ENCODE assay signal across 15 cellular contexts in the genomic region with DNA sequence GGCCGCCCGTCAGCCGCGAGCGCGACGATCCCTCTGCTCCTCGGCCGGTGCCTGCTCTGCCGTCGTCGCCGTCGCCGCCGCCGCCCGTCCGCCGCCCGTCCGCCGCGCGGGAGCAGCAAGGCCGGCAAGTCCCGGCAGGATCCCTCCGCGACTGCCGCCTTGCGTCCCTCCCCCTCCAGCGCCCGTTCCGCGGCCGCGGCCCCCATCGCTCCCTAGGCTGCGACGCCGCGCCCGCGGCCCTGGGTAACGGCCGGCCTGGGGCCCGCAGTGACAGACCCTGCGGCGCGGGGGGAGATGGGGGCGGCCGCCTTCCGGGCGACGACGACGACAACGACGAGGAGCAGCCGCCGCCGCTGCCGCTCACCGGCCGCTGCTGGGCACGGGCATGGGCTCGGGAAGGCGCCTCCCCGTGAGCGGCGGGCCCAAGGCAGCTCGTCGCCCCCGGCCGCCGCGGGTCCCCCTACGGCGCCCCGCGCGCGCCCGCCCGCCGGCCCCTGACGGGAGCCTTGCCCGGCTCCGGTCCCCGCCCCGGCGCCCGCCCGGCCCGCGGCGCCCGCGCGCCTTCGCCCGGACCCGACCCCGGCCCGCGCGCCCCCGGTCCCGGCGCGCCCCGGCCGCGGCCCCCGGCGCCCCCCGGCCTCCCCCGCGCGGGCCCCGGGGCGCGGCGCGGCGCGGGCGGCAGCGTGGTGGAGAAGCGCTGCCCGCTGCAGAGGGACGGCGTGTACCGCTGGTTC.
DNase-seq lines count a peak whose midpoint lies in the region; ATAC-seq, FAIRE-seq and TF ChIP-seq lines count a peak whose summit lies in the region.
"Had no signal": no experiment of that assay in that cellular context is flagged by ENCODE, and none has a peak within 500 bp of the region (broad histone marks: within the 10 kb centered on the region; RNA-seq: fewer than 3 reads in every experiment).

No MANE protein-coding gene starts in this region.

- H3K4me2 ChIP-seq in A549 (peak overlapping the region; percentile 33; the same call in 2 of the 3 replicates), MM.1S (ENCODE audit: low read depth, low read length) (no peak overlapping the region)
- H3K4me2 ChIP-seq: BLaER1, GM23338 had no signal

- peak in 1 of 2 experiments; percentile 33; a peak in 3 of 6 replicates for ATAC-seq in A549
- no peak for ATAC-seq in GM21825 (IDR thresholded peaks at IDR 0.05; ENCODE audit: unreplicated experiment)
- ATAC-seq in HG02763 (IDR thresholded peaks at IDR 0.05; ENCODE audit: unreplicated experiment): no peak
- ATAC-seq: GM23338 had no signal

- intact Hi-C loops in ascending aorta (cut with DNase I): no loop called here

- no peaks in the 10 kb centered on the region for H4K20me1 ChIP-seq in MM.1S (ENCODE audit: insufficient read depth, low read length)
- H4K20me1 ChIP-seq: BLaER1 had no signal

- H2AFZ ChIP-seq in MM.1S (ENCODE audit: low read length): no peak overlapping the region
- H2AFZ ChIP-seq: GM23338 had no signal

- H3K27ac ChIP-seq in 22Rv1: peak overlapping the region; percentile 52
- H3K27ac ChIP-seq in A549: peak overlapping the region; percentile 53 to 84
- H3K27ac ChIP-seq in MM.1S (ENCODE audit: low read length): no peak overlapping the region
- H3K27ac ChIP-seq in ascending aorta: no peak overlapping the region
- H3K27ac ChIP-seq: BLaER1 had no signal

- H3K4me1 ChIP-seq in A549 (peaks cover 10% of the 10 kb centered on the region; the same call in 2 of the 3 replicates), MM.1S (ENCODE audit: low read length) (peaks cover 21% of the 10 kb centered on the region), ascending aorta (no peaks in the 10 kb centered on the region)
- H3K4me1 ChIP-seq: Caco-2 had no signal

- CTCF ChIA-PET in A549 (lab: Yijun Ruan, JAX): interaction anchor here (1.4 kb wide), 1 partner anchor 33 kb away, joined by 5 read pairs; no protein-coding TSS in a partner anchor

- WGBS in A549 (ENCODE audit: missing lambda C conversion rate): 89% methylated on average over 119 of the region's 134 CpGs

- no peak overlapping the region; the same call in 1 of the 2 replicates for H3K9ac ChIP-seq in MM.1S (ENCODE audit: low read length)
- H3K9ac ChIP-seq: BLaER1 had no signal

- TF ChIP-seq EP300 in A549 (IDR thresholded peaks at IDR 0.05): no peak

- TF ChIP-seq RAD21 in A549 (conservative IDR thresholded peaks at IDR 0.05 in 1 of 2, IDR thresholded peaks at IDR 0.05 in 1 of 2): no peak

- H3K4me3 ChIP-seq in A549 (peak overlapping the region; percentile 49), MM.1S (ENCODE audit: low read length) (peak overlapping the region; percentile 57; the same call in 1 of the 2 replicates), ascending aorta (no peak overlapping the region)
- H3K4me3 ChIP-seq: BLaER1, GM23338 had no signal

- TF ChIP-seq CTCF in 22Rv1 (IDR thresholded peaks at IDR 0.05): no peak
- TF ChIP-seq CTCF in A549 (IDR thresholded peaks at IDR 0.05): no peak
- no peak for TF ChIP-seq CTCF in MM.1S (IDR thresholded peaks at IDR 0.05; ENCODE audit: low read length)
- TF ChIP-seq CTCF in ascending aorta (IDR thresholded peaks at IDR 0.05): no peak

- H3K9me3 ChIP-seq in A549 (0 out of 3 replicates have a peak, but pooled peaks cover 3% of the 10 kb centered on the region), MM.1S (replicated peaks; ENCODE audit: insufficient read depth, low read length) (no peaks in the 10 kb centered on the region), ascending aorta (no peaks in the 10 kb centered on the region)

- H3K79me2 ChIP-seq in MM.1S (ENCODE audit: low read length): no peaks in the 10 kb centered on the region

- no peaks in the 10 kb centered on the region for H3K9me2 ChIP-seq in MM.1S (replicated peaks; ENCODE audit: insufficient read depth, low read length)

- POLR2A ChIA-PET in A549 (lab: Yijun Ruan, JAX): interaction anchor here (0.6 to 1.0 kb wide), 2 partner anchors 28 to 1910 kb away, joined by 3 to 5 read pairs; no protein-coding TSS in a partner anchor

- peaks cover 3% of the 10 kb centered on the region; the same call in 1 of the 2 replicates for H3K27me3 ChIP-seq in MM.1S (replicated peaks; ENCODE audit: insufficient read depth, low read length)
- no peaks in the 10 kb centered on the region for H3K27me3 ChIP-seq in ascending aorta
- H3K27me3 ChIP-seq: BLaER1 had no signal

- peak; percentile 50 for TF ChIP-seq POLR2A in A549 (IDR thresholded peaks at IDR 0.05; ENCODE audit: low read length)

- DNase-seq in A549 (ENCODE audit: low read depth in 1 of 2, low spot score in 1 of 2) (no peak), MM.1S (peak; percentile 49), iPS-NIHi11 (ENCODE audit: low spot score) (peak; percentile 33), ascending aorta (ENCODE audit: low spot score in 2 of 2) (no peak), activated gamma-delta T cell (lab: John Stamatoyannopoulos, UW) (no peak)
- DNase-seq: AML-193, Caco-2, DND-41, GF-D8, H9 had no signal

- H3K36me3 ChIP-seq in MM.1S (replicated peaks; ENCODE audit: insufficient read depth, low read length) (no peaks in the 10 kb centered on the region), ascending aorta (no peaks in the 10 kb centered on the region)
- H3K36me3 ChIP-seq: BLaER1 had no signal

- H3F3A ChIP-seq in MM.1S (ENCODE audit: insufficient read depth, low read length): peaks cover 13% of the 10 kb centered on the region

- no peak for FAIRE-seq in A549 (lab: Jason Lieb, UNC)

TF ChIP-seq in A549, 52 proteins besides CTCF, POLR2A, EP300 and RAD21:
- TF ChIP-seq, protein P1, sequence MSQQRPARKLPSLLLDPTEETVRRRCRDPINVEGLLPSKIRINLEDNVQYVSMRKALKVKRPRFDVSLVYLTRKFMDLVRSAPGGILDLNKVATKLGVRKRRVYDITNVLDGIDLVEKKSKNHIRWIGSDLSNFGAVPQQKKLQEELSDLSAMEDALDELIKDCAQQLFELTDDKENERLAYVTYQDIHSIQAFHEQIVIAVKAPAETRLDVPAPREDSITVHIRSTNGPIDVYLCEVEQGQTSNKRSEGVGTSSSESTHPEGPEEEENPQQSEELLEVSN (IDR thresholded peaks at IDR 0.05; ENCODE audit: borderline replicate concordance, low read depth): no peak
- no peak for TF ChIP-seq HOXB13 (CRISPR knock-in tag; IDR thresholded peaks at IDR 0.05; ENCODE audit: low read depth)
- TF ChIP-seq CBX8 (IDR thresholded peaks at IDR 0.05): no peak
- TF ChIP-seq HOXA7 (CRISPR knock-in tag; IDR thresholded peaks at IDR 0.05): no peak
- TF ChIP-seq MAZ (IDR thresholded peaks at IDR 0.05; ENCODE audit: borderline replicate concordance, low read depth, low read length): no peak
- TF ChIP-seq, protein P2, sequence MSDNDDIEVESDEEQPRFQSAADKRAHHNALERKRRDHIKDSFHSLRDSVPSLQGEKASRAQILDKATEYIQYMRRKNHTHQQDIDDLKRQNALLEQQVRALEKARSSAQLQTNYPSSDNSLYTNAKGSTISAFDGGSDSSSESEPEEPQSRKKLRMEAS (IDR thresholded peaks at IDR 0.05): no peak
- TF ChIP-seq CEBPB (IDR thresholded peaks at IDR 0.05): no peak
- no peak for TF ChIP-seq JUN (IDR thresholded peaks at IDR 0.05)
- no peak for TF ChIP-seq FOSL2 (IDR thresholded peaks at IDR 0.05)
- TF ChIP-seq FOSL2 (CRISPR knock-in tag; IDR thresholded peaks at IDR 0.05): no peak
- TF ChIP-seq ZFP36 (IDR thresholded peaks at IDR 0.05; ENCODE audit: borderline replicate concordance, partially characterized antibody): no peak
- no peak for TF ChIP-seq CBX2 (IDR thresholded peaks at IDR 0.05; ENCODE audit: borderline replicate concordance, low read depth)

Comparison
In these comparisons a context has a peak if more than half of its experiments do, and no peak if none do; other contexts are left out.
1. H3K27ac ChIP-seq: peak in 22Rv1 (single experiment) and A549 (2 of 2); none in MM.1S (single experiment) and ascending aorta (0 of 2).
2. DNase-seq: peak in MM.1S (single experiment) and iPS-NIHi11 (single experiment); none in A549 (0 of 2), ascending aorta (0 of 2) and activated gamma-delta T cell (single experiment).
3. H3K4me3 ChIP-seq: peak in A549 (single experiment) and MM.1S (single experiment); none in ascending aorta (0 of 2).